In genomic region chr5:127987354-127988148, GRCh38 we compare ENCODE assay signal across 15 cellular contexts.
A peak's percentile ranks its signal among the peaks of the same experiment; 100 is the strongest.
DNase-seq lines count a peak whose midpoint lies in the region; ATAC-seq, FAIRE-seq and TF ChIP-seq lines count a peak whose summit lies in the region.
"Had no signal": no experiment of that assay in that cellular context is flagged by ENCODE, and none has a peak within 500 bp of the region (broad histone marks: within the 10 kb centered on the region; RNA-seq: fewer than 3 reads in every experiment).

No MANE protein-coding gene starts in this region.

- no peaks in the 10 kb centered on the region for H4K20me1 ChIP-seq in Karpas-422 (ENCODE audit: insufficient read depth, low read depth, low read length)
- no peaks in the 10 kb centered on the region for H4K20me1 ChIP-seq in K562 (replicated peaks; ENCODE audit: control insufficient read depth, insufficient read depth, low read length)

- H3K4me1 ChIP-seq in Karpas-422 (ENCODE audit: low read length) (peaks cover 18% of the 10 kb centered on the region), K562 (replicated peaks in 1 of 2; ENCODE audit: control insufficient read depth in 2 of 2, insufficient read depth in 2 of 2, low read length in 2 of 2) (peaks cover 0 to 4% of the 10 kb centered on the region in 2 experiments; a peak in 2 of 5 replicates)
- H3K4me1 ChIP-seq: BLaER1 treated with 17β-estradiol and CSF1 and Interleukin-3, amounts not matched to agents 10 nM and 100 nM; upper lobe of left lung had no signal

- H3K9me1 ChIP-seq in K562 (ENCODE audit: control insufficient read depth, insufficient read depth, low read length): no peaks in the 10 kb centered on the region

- H3K36me3 ChIP-seq in Karpas-422 (ENCODE audit: insufficient read depth, low read length): peaks cover 18% of the 10 kb centered on the region; the same call in 1 of the 2 replicates
- H3K36me3 ChIP-seq in K562 (ENCODE audit: control insufficient read depth, insufficient read depth, low read length): no peaks in the 10 kb centered on the region; the same call in 2 of the 3 replicates
- H3K36me3 ChIP-seq: upper lobe of left lung had no signal

- 42% methylated on average over 2 of the region's 2 CpGs for WGBS in K562 (ENCODE audit: insufficient coverage, low coverage, missing lambda C conversion rate)

- peaks cover 15% of the 10 kb centered on the region for H3K4me1 Mint-ChIP-seq in nephron
- H3K4me1 Mint-ChIP-seq in activated CD8-positive, alpha-beta memory T cell treated with anti-CD3 and anti-CD28 coated beads, Interleukin-2, amount 10 ng/mL, durations not matched to agents 7 days and 5 days: no peaks in the 10 kb centered on the region
- H3K4me1 Mint-ChIP-seq: activated naive CD4-positive, alpha-beta T cell treated with anti-CD3 and anti-CD28 coated beads, Interleukin-2, amount 10 ng/mL, durations not matched to agents 7 days and 5 days had no signal

- no peaks in the 10 kb centered on the region for H3K9me2 ChIP-seq in Karpas-422 (replicated peaks; ENCODE audit: insufficient read depth, low read length)

- peak; percentile 42; the same call in 1 of the 3 replicates for ATAC-seq in K562
- no peak for ATAC-seq in activated CD8-positive, alpha-beta memory T cell treated with anti-CD3 and anti-CD28 coated beads, Interleukin-2, amount 10 ng/mL, durations not matched to agents 7 days and 5 days
- ATAC-seq: effector memory CD8-positive, alpha-beta T cell had no signal

- H3K36me3 Mint-ChIP-seq in nephron (ENCODE audit: low read depth): no peaks in the 10 kb centered on the region
- H3K36me3 Mint-ChIP-seq in activated CD8-positive, alpha-beta memory T cell treated with anti-CD3 and anti-CD28 coated beads, Interleukin-2, amount 10 ng/mL, durations not matched to agents 7 days and 5 days: peaks cover 2% of the 10 kb centered on the region
- H3K36me3 Mint-ChIP-seq: activated naive CD4-positive, alpha-beta T cell treated with anti-CD3 and anti-CD28 coated beads, Interleukin-2, amount 10 ng/mL, durations not matched to agents 7 days and 5 days had no signal

- CTCF ChIA-PET in K562 (lab: Yijun Ruan, JAX; ENCODE audit: low intra/inter-chr PET ratio): interaction anchor here (0.6 kb wide), 1 partner anchor 1637 kb away, joined by 3 read pairs; no protein-coding TSS in a partner anchor
- CTCF ChIA-PET in activated CD8-positive, alpha-beta memory T cell treated with anti-CD3 and anti-CD28 coated beads, Interleukin-2, amount 10 ng/mL, durations not matched to agents 7 days and 5 days (lab: Charles Lee): interaction anchor here (1.0 kb wide), 1 partner anchor 11 kb away, joined by 3 read pairs; no protein-coding TSS in a partner anchor

- no TSS peak for BruUV-seq in K562 (replicated peaks; lab: Mats Ljungman, UMichigan)

- H3K4me3 ChIP-seq in Karpas-422 (ENCODE audit: low read length): no peak overlapping the region
- no peak overlapping the region for H3K4me3 ChIP-seq in K562
- H3K4me3 ChIP-seq: BLaER1 treated with 17β-estradiol and CSF1 and Interleukin-3, amounts not matched to agents 10 nM and 100 nM; upper lobe of left lung had no signal

- no peaks in the 10 kb centered on the region for H3K27me3 Mint-ChIP-seq in nephron (ENCODE audit: low read depth)
- H3K27me3 Mint-ChIP-seq in activated CD8-positive, alpha-beta memory T cell treated with anti-CD3 and anti-CD28 coated beads, Interleukin-2, amount 10 ng/mL, durations not matched to agents 7 days and 5 days: no peaks in the 10 kb centered on the region
- H3K27me3 Mint-ChIP-seq: activated naive CD4-positive, alpha-beta T cell treated with anti-CD3 and anti-CD28 coated beads, Interleukin-2, amount 10 ng/mL, durations not matched to agents 7 days and 5 days; effector memory CD8-positive, alpha-beta T cell had no signal

- no peak overlapping the region for H3K4me3 Mint-ChIP-seq in nephron
- H3K4me3 Mint-ChIP-seq in activated CD8-positive, alpha-beta memory T cell treated with anti-CD3 and anti-CD28 coated beads, Interleukin-2, amount 10 ng/mL, durations not matched to agents 7 days and 5 days: no peak overlapping the region
- H3K4me3 Mint-ChIP-seq: activated naive CD4-positive, alpha-beta T cell treated with anti-CD3 and anti-CD28 coated beads, Interleukin-2, amount 10 ng/mL, durations not matched to agents 7 days and 5 days; effector memory CD8-positive, alpha-beta T cell had no signal

- DNase-seq in D721Med (ENCODE audit: insufficient read length, low spot score) (no peak), Karpas-422 (no peak), K562 (ENCODE audit: extremely low read depth in 1 of 4, low spot score in 3 of 4) (no peak), GM19238 (ENCODE audit: insufficient read length, low spot score) (no peak), NOMO-1 treated with DMSO at 0.1 percent for 48 hours (lab: John Stamatoyannopoulos, UW; ENCODE audit: unreplicated experiment) (no peak)
- no peak for DNase-seq in activated CD8-positive, alpha-beta memory T cell treated with anti-CD3 and anti-CD28 coated beads, Interleukin-2, amount 10 ng/mL, durations not matched to agents 7 days and 5 days
- DNase-seq: activated naive CD4-positive, alpha-beta T cell treated with anti-CD3 and anti-CD28 coated beads, Interleukin-2, amount 10 ng/mL, durations not matched to agents 7 days and 5 days; central memory CD4-positive, alpha-beta T cell; effector memory CD8-positive, alpha-beta T cell; midbrain; NCI-H187 treated with DMSO at 0.1 percent for 48 hours; T-helper 2 cell; upper lobe of left lung had no signal

- H3K9ac ChIP-seq in Karpas-422 (ENCODE audit: low read length): no peak overlapping the region
- no peak overlapping the region for H3K9ac ChIP-seq in K562 (ENCODE audit: insufficient read depth in 1 of 2, low read depth in 2 of 2, low read length in 2 of 2)
- H3K9ac ChIP-seq: BLaER1 treated with 17β-estradiol and CSF1 and Interleukin-3, amounts not matched to agents 10 nM and 100 nM had no signal

- TF ChIP-seq CTCF in D721Med (IDR thresholded peaks at IDR 0.05; ENCODE audit: insufficient read depth, missing control alignments): no peak
- TF ChIP-seq CTCF in K562 (IDR thresholded peaks at IDR 0.05 in 2 of 3, conservative IDR thresholded peaks at IDR 0.05 in 1 of 3; ENCODE audit: insufficient read depth in 2 of 3, low read depth in 1 of 3, low read length in 3 of 3): no peak
- no peak for TF ChIP-seq CTCF in nephron (IDR thresholded peaks at IDR 0.05; ENCODE audit: unreplicated experiment in 3 of 3)

- no peak overlapping the region for H3K4me2 ChIP-seq in Karpas-422 (ENCODE audit: low read depth, low read length, poor library complexity, severe bottlenecking)
- no peak overlapping the region; the same call in 1 of the 2 replicates for H3K4me2 ChIP-seq in K562 (ENCODE audit: insufficient read depth, low read length)
- H3K4me2 ChIP-seq: BLaER1 treated with 17β-estradiol and CSF1 and Interleukin-3, amounts not matched to agents 10 nM and 100 nM had no signal

- no peaks in the 10 kb centered on the region for H3K27me3 ChIP-seq in Karpas-422 (ENCODE audit: low read length)
- no peaks in the 10 kb centered on the region for H3K27me3 ChIP-seq in K562 (ENCODE audit: control insufficient read depth in 2 of 2, insufficient read depth in 2 of 2, low read length in 2 of 2)
- H3K27me3 ChIP-seq: BLaER1 treated with 17β-estradiol and CSF1 and Interleukin-3, amounts not matched to agents 10 nM and 100 nM; upper lobe of left lung had no signal

- peaks cover 8% of the 10 kb centered on the region for H3K9me3 Mint-ChIP-seq in nephron
- H3K9me3 Mint-ChIP-seq in activated CD8-positive, alpha-beta memory T cell treated with anti-CD3 and anti-CD28 coated beads, Interleukin-2, amount 10 ng/mL, durations not matched to agents 7 days and 5 days (ENCODE audit: low read depth): peaks cover 5% of the 10 kb centered on the region
- H3K9me3 Mint-ChIP-seq: activated naive CD4-positive, alpha-beta T cell treated with anti-CD3 and anti-CD28 coated beads, Interleukin-2, amount 10 ng/mL, durations not matched to agents 7 days and 5 days had no signal

- TF ChIP-seq EP300 in K562 (IDR thresholded peaks at IDR 0.05; ENCODE audit: low read length): no peak

- H3K27ac ChIP-seq in Karpas-422 (ENCODE audit: low read length): peak overlapping the region; percentile 29; the same call in 1 of the 2 replicates
- H3K27ac ChIP-seq in K562 (ENCODE audit: extremely low read depth, low read depth, low read length): no peak overlapping the region; the same call in 2 of the 3 replicates
- H3K27ac ChIP-seq: BLaER1 treated with 17β-estradiol and CSF1 and Interleukin-3, amounts not matched to agents 10 nM and 100 nM; upper lobe of left lung had no signal

- POLR2A ChIA-PET in K562 (lab: Yijun Ruan, JAX): interaction anchor here (1.0 kb wide), 1 partner anchor 12 kb away, joined by 3 read pairs; no protein-coding TSS in a partner anchor

- H2AFZ ChIP-seq in Karpas-422 (ENCODE audit: low read length): no peak overlapping the region
- H2AFZ ChIP-seq in K562 (ENCODE audit: low read depth, low read length): no peak overlapping the region

- H3K27ac Mint-ChIP-seq in nephron: peak overlapping the region; percentile 54 to 87 (median 85)
- no peak overlapping the region for H3K27ac Mint-ChIP-seq in activated CD8-positive, alpha-beta memory T cell treated with anti-CD3 and anti-CD28 coated beads, Interleukin-2, amount 10 ng/mL, durations not matched to agents 7 days and 5 days
- H3K27ac Mint-ChIP-seq: activated naive CD4-positive, alpha-beta T cell treated with anti-CD3 and anti-CD28 coated beads, Interleukin-2, amount 10 ng/mL, durations not matched to agents 7 days and 5 days had no signal

- intact Hi-C loops in K562 (cut with micrococcal nuclease): no loop called here

- peak; percentile 96 for FAIRE-seq in D721Med (lab: Jason Lieb, UNC)
- FAIRE-seq in K562 (lab: Jason Lieb, UNC): no peak

- H3K9me3 ChIP-seq in Karpas-422 (ENCODE audit: low read length) (no peaks in the 10 kb centered on the region; the same call in 1 of the 2 replicates), K562 (replicated peaks; ENCODE audit: control insufficient read depth, insufficient read depth, low read depth, low read length) (no peaks in the 10 kb centered on the region)
- H3K9me3 ChIP-seq: BLaER1 treated with 17β-estradiol and CSF1 and Interleukin-3, amounts not matched to agents 10 nM and 100 nM; upper lobe of left lung had no signal

- no peak for TF ChIP-seq RAD21 in K562 (CRISPR knock-in tag; conservative IDR thresholded peaks at IDR 0.05 in 1 of 2, IDR thresholded peaks at IDR 0.05 in 1 of 2)

- H3K79me2 ChIP-seq in Karpas-422 (ENCODE audit: low read length) (peaks cover 30% of the 10 kb centered on the region), K562 (ENCODE audit: control insufficient read depth, insufficient read depth, low read length) (no peaks in the 10 kb centered on the region)

- in situ Hi-C loops in K562 (cut with MboI): no loop called here

- no peak for TF ChIP-seq POLR2A in K562 (conservative IDR thresholded peaks at IDR 0.05)

TF ChIP-seq in K562, 482 proteins besides CTCF, POLR2A, EP300 and RAD21 (continues in another document):
- no peak for TF ChIP-seq HDAC8 (tag; IDR thresholded peaks at IDR 0.05)
- no peak for TF ChIP-seq ZNF551 (CRISPR knock-in tag; IDR thresholded peaks at IDR 0.05)
- TF ChIP-seq POU5F1 (IDR thresholded peaks at IDR 0.05; ENCODE audit: borderline replicate concordance, low read depth, low read length, partially characterized antibody): no peak
- no peak for TF ChIP-seq ADNP (tag; IDR thresholded peaks at IDR 0.05)
